In genomic region chr3:42581709-42582473, GRCh38 we compare ENCODE assay signal across 1 cellular context.
TF ChIP-seq lines count a peak whose summit lies in the region.

A gene with protein sequence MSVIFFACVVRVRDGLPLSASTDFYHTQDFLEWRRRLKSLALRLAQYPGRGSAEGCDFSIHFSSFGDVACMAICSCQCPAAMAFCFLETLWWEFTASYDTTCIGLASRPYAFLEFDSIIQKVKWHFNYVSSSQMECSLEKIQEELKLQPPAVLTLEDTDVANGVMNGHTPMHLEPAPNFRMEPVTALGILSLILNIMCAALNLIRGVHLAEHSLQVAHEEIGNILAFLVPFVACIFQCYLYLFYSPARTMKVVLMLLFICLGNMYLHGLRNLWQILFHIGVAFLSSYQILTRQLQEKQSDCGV (minus strand): TSS chr3:42581967. CDS start chr3:42569046, 12,921 bp downstream.

TF ChIP-seq in IMR-90, 13 proteins besides CTCF, POLR2A, EP300 and RAD21 (continued from another document):
- TF ChIP-seq CEBPB (IDR thresholded peaks at IDR 0.05; ENCODE audit: low read depth, low read length): no peak
- no peak for TF ChIP-seq NFE2L2 (IDR thresholded peaks at IDR 0.05; ENCODE audit: low read depth, low read length)
- TF ChIP-seq CHD1 (IDR thresholded peaks at IDR 0.05; ENCODE audit: low read depth, low read length): no peak
- peak; percentile 71 for TF ChIP-seq MXI1 (IDR thresholded peaks at IDR 0.05; ENCODE audit: borderline replicate concordance, low read depth, low read length)
- no peak for TF ChIP-seq RCOR1 (IDR thresholded peaks at IDR 0.05; ENCODE audit: insufficient replicate concordance, low read length)
TF ChIP-seq in IMR-90: peak in this region for 4.
